In the genomic region with DNA sequence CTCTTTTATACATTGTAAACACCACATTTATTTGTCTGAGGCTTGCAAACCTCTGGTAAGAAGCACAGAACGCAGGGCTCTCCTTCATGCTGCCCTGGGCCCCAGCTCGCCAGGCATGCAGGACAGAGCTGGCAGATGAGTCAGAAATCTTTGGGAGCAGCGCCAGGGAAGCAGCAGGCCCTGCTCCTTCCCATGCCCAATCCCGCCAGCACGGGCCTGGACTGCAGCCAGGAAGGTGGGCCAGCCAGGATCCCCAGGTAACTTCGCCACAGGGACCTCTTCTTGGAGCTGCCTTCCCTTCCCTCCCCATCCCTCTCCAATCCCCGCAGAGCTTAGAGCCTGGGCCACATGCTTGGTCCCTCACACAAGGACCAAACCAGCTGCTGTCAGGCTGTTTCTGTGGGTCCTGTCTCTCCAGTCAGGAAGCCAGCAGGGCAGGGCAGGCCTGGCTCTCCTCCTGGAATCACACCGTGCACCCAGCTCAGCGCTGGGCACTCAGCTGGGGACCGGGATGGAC, we compare ENCODE assay signal across 9 cellular contexts. TPM values are rescaled to one million over a fixed set of nuclear protein-coding genes. Genes with fewer than 3 reads are reported as not detected.
A peak's percentile ranks its signal among the peaks of the same experiment; 100 is the strongest.
DNase-seq lines count a peak whose midpoint lies in the region; ATAC-seq and TF ChIP-seq lines count a peak whose summit lies in the region.
"Had no signal": no experiment of that assay in that cellular context is flagged by ENCODE, and none has a peak within 500 bp of the region (broad histone marks: within the 10 kb centered on the region; RNA-seq: fewer than 3 reads in every experiment).

No MANE protein-coding gene starts in this region.

- ATAC-seq in Right ventricle myocardium inferior (peak; percentile 60), GM19463 (IDR thresholded peaks at IDR 0.05; ENCODE audit: unreplicated experiment) (no peak), left lobe of liver (no peak)

- intact Hi-C loops in Right ventricle myocardium inferior (cut with DNase I), result no loop called here
- intact Hi-C loops in cardiac septum (cut with DNase I), result no loop called here

- TF ChIP-seq CTCF in cardiac fibroblast (IDR thresholded peaks at IDR 0.05; ENCODE audit: low read depth, low read length), result no peak

- no peak overlapping the region for H3K4me3 ChIP-seq in cardiac fibroblast (replicated peaks in 1 of 2; ENCODE audit: low read depth in 2 of 2, low read length in 2 of 2)

- no peak for DNase-seq in Right ventricle myocardium inferior (ENCODE audit: missing footprints)
- DNase-seq in cardiac septum (ENCODE audit: low spot score), result no peak
- peak; percentile 83 for DNase-seq in cardiac fibroblast (ENCODE audit: low read depth in 2 of 2)
- DNase-seq in mucosa of gallbladder (ENCODE audit: low spot score), result peak; percentile 60
- no peak for DNase-seq in left lobe of liver (ENCODE audit: low spot score)
- DNase-seq in effector CD4-positive, alpha-beta T cell, result no peak
- DNase-seq in SW480 (ENCODE audit: low spot score), result no peak
- DNase-seq: DND-41 had no signal

RNA-seq across cellular contexts. Expression of gene STOML1, which starts 8.8 kb away (rescaled TPM):
- total RNA-seq in Right ventricle myocardium inferior (31.2 TPM), cardiac septum (32.1 TPM), mucosa of gallbladder (20.3 TPM), left lobe of liver (8.1 TPM)

RNA-seq across cellular contexts. Expression of gene PML, which starts 11.2 kb away (rescaled TPM):
- total RNA-seq in Right ventricle myocardium inferior (22.3 TPM), cardiac septum (24.6 TPM), mucosa of gallbladder (59.6 TPM), left lobe of liver (15.5 TPM)

RNA-seq across cellular contexts. Expression of gene LOXL1, which starts 57.0 kb away (rescaled TPM):
- total RNA-seq in Right ventricle myocardium inferior (15.9 TPM), cardiac septum (29.1 TPM), mucosa of gallbladder (20.2 TPM), left lobe of liver (0.75 TPM)

Comparison
In these comparisons a context has a peak if more than half of its experiments do, and no peak if none do; other contexts are left out.
1. DNase-seq: peak in cardiac fibroblast (2 of 2) and mucosa of gallbladder (single experiment); none in Right ventricle myocardium inferior (single experiment), cardiac septum (single experiment), left lobe of liver (single experiment), effector CD4-positive, alpha-beta T cell (single experiment) and SW480 (single experiment).